Comparison of ENCODE assay signal across 25 cellular contexts in genomic region chr7:40234666-40235065, GRCh38.
"Had no signal": no experiment of that assay in that cellular context is flagged by ENCODE, and none has a peak within 500 bp of the region (broad histone marks: within the 10 kb centered on the region; RNA-seq: fewer than 3 reads in every experiment).

No MANE protein-coding gene starts in this region.

- H3K4me3 ChIP-seq: coronary artery, esophagus muscularis mucosa, left lung, prostate gland, sigmoid colon, testis, tibial artery, upper lobe of right lung, uterus had no signal

- H3K4me3 Mint-ChIP-seq: naive thymus-derived CD8-positive, alpha-beta T cell; nephron progenitor cell; stimulated activated effector memory CD8-positive, alpha-beta T cell treated with anti-CD3 and anti-CD28 coated beads, Interleukin-12 subunit alpha, Interleukin-12 subunit beta, amount 100 ng/mL, for 72 hours had no signal

- H3K36me3 ChIP-seq: esophagus muscularis mucosa, left lung, prostate gland, sigmoid colon, tibial artery, upper lobe of right lung, uterus had no signal

- H3K4me1 ChIP-seq: foreskin keratinocyte, left lung, prostate gland, testis, upper lobe of right lung, uterus had no signal

- H3K27me3 Mint-ChIP-seq: naive thymus-derived CD8-positive, alpha-beta T cell had no signal

- H3K36me3 Mint-ChIP-seq: stimulated activated effector memory CD8-positive, alpha-beta T cell treated with anti-CD3 and anti-CD28 coated beads, Interleukin-12 subunit alpha, Interleukin-12 subunit beta, amount 100 ng/mL, for 72 hours had no signal

- H3K27ac Mint-ChIP-seq: nephron progenitor cell; stimulated activated effector memory CD8-positive, alpha-beta T cell treated with anti-CD3 and anti-CD28 coated beads, Interleukin-12 subunit alpha, Interleukin-12 subunit beta, amount 100 ng/mL, for 72 hours had no signal

- H3K9me3 ChIP-seq: esophagus muscularis mucosa, left lung, prostate gland, sigmoid colon, testis, tibial artery, upper lobe of right lung, uterus had no signal

- ATAC-seq: foreskin keratinocyte; left cardiac atrium; left lung; naive thymus-derived CD8-positive, alpha-beta T cell; right cardiac atrium; stimulated activated effector memory CD8-positive, alpha-beta T cell treated with anti-CD3 and anti-CD28 coated beads, Interleukin-12 subunit alpha, Interleukin-12 subunit beta, amount 100 ng/mL, for 72 hours; upper lobe of right lung had no signal

- H3K4me1 Mint-ChIP-seq: stimulated activated effector memory CD8-positive, alpha-beta T cell treated with anti-CD3 and anti-CD28 coated beads, Interleukin-12 subunit alpha, Interleukin-12 subunit beta, amount 100 ng/mL, for 72 hours had no signal

- H3K27me3 ChIP-seq: esophagus muscularis mucosa, foreskin keratinocyte, left lung, sigmoid colon, testis, tibial artery, upper lobe of right lung, uterus had no signal

- H3K27ac ChIP-seq: coronary artery, esophagus muscularis mucosa, foreskin keratinocyte, left lung, prostate gland, sigmoid colon, testis, tibial artery, upper lobe of right lung, uterus had no signal

- H3K9me3 Mint-ChIP-seq: naive thymus-derived CD8-positive, alpha-beta T cell; nephron progenitor cell; stimulated activated effector memory CD8-positive, alpha-beta T cell treated with anti-CD3 and anti-CD28 coated beads, Interleukin-12 subunit alpha, Interleukin-12 subunit beta, amount 100 ng/mL, for 72 hours had no signal

- DNase-seq: dermis blood vessel endothelial cell; effector memory CD4-positive, alpha-beta T cell; foreskin keratinocyte; head of caudate nucleus; left cardiac atrium; left lung; mesendoderm; midbrain; nephron progenitor cell; nucleus accumbens; right cardiac atrium; sigmoid colon; stimulated activated CD4-positive, alpha-beta T cell treated with anti-CD3 and anti-CD28 coated beads, Interleukin-2, amount 100 ng/mL, for 24 hours; stimulated activated CD4-positive, alpha-beta T cell treated with anti-CD3 and anti-CD28 coated beads, Interleukin-4, amount 100 ng/mL, for 24 hours; stimulated activated naive CD4-positive, alpha-beta T cell treated with Interleukin-2 at 50 U/mL for 16 hours; substantia nigra; testis; tibial artery; upper lobe of right lung; uterus had no signal
